ENCODE assay signal across 25 cellular contexts in genomic region chr15:96606617-96607016, GRCh38.
A peak's percentile ranks its signal among the peaks of the same experiment; 100 is the strongest.
DNase-seq lines count a peak whose midpoint lies in the region; ATAC-seq, FAIRE-seq and TF ChIP-seq lines count a peak whose summit lies in the region.
"Had no signal": no experiment of that assay in that cellular context is flagged by ENCODE, and none has a peak within 500 bp of the region (broad histone marks: within the 10 kb centered on the region; RNA-seq: fewer than 3 reads in every experiment).

No MANE protein-coding gene starts in this region.

- no peak overlapping the region for H3K27ac ChIP-seq in GM12878 (ENCODE audit: control insufficient read depth, insufficient read depth)
- H3K27ac ChIP-seq: BLaER1 had no signal

- BruUV-seq in GM12878 (replicated peaks; lab: Mats Ljungman, UMichigan) = no TSS peak

- H3K36me3 ChIP-seq in GM12878 (ENCODE audit: control insufficient read depth in 2 of 2, insufficient read depth in 2 of 2, low read length in 1 of 2) = no peaks in the 10 kb centered on the region
- H3K36me3 ChIP-seq: BE2C, BLaER1 had no signal

- no peak for ATAC-seq in GM12878
- ATAC-seq: CD8-positive, alpha-beta T cell had no signal

- H4K20me1 ChIP-seq in GM12878 (ENCODE audit: control insufficient read depth, insufficient read depth) = no peaks in the 10 kb centered on the region
- H4K20me1 ChIP-seq: BLaER1 had no signal

- WGBS in GM12878 (ENCODE audit: insufficient coverage, insufficient replicate concordance, low lambda C conversion rate, missing lambda C conversion rate) = 59% methylated on average over 6 of the region's 6 CpGs

- no peak for TF ChIP-seq CTCF in GM12878 (IDR thresholded peaks at IDR 0.05 in 2 of 3, conservative IDR thresholded peaks at IDR 0.05 in 1 of 3; ENCODE audit: control insufficient read depth in 2 of 3, extremely low read depth in 1 of 3, insufficient read depth in 1 of 3, low read depth in 3 of 3, low read length in 3 of 3)

- TF ChIP-seq RAD21 in GM12878 (IDR thresholded peaks at IDR 0.05; ENCODE audit: insufficient read depth, low read depth, low read length) = no peak

- no peak overlapping the region for H2AFZ ChIP-seq in GM12878 (ENCODE audit: control insufficient read depth, low read depth, low read length)

- H3K9me3 ChIP-seq in GM12878 (replicated peaks; ENCODE audit: control insufficient read depth, insufficient read depth, low read length) = no peaks in the 10 kb centered on the region
- H3K9me3 ChIP-seq: BE2C, BLaER1, Caco-2 had no signal

- TF ChIP-seq EP300 in GM12878 (IDR thresholded peaks at IDR 0.05; ENCODE audit: borderline replicate concordance in 1 of 2, control insufficient read depth in 1 of 2, low read depth in 2 of 2, low read length in 2 of 2) = no peak

- peak; percentile 62 for DNase-seq in NCI-H2227 (lab: John Stamatoyannopoulos, UW; ENCODE audit: unreplicated experiment)
- no peak for DNase-seq in NCI-H2227 treated with DMSO at 0.1 percent for 48 hours (lab: John Stamatoyannopoulos, UW)
- DNase-seq in GM12891 (ENCODE audit: insufficient read length, low spot score) = no peak
- no peak for DNase-seq in GM12878 (ENCODE audit: low read depth, low spot score)
- no peak for DNase-seq in midbrain (lab: John Stamatoyannopoulos, UW)
- DNase-seq in urothelium cell line (ENCODE audit: low spot score) = no peak
- DNase-seq: 8988T; ACHN; BE2C; C1 segment of cervical spinal cord; Caco-2; Calu3; CD4-positive, alpha-beta T cell; CD8-positive, alpha-beta T cell; DMS153; DMS53; DMS79; DND-41; EL; GDM1 had no signal

- no peaks in the 10 kb centered on the region for H3K79me2 ChIP-seq in GM12878 (ENCODE audit: control insufficient read depth, insufficient read depth, low read length)

- H3K4me3 ChIP-seq in GM12878 = no peak overlapping the region
- H3K4me3 ChIP-seq: BLaER1 had no signal

- SMC1A ChIA-PET in GM12878 (lab: Charles Lee; ENCODE audit: uncharacterized antibody, unreplicated experiment) = no interaction called here

- H3K9ac ChIP-seq in GM12878 (ENCODE audit: control insufficient read depth, insufficient read depth, low read length) = no peak overlapping the region
- H3K9ac ChIP-seq: BLaER1 had no signal

- intact Hi-C loops in GM12878 (cut with micrococcal nuclease; ENCODE audit: unreplicated experiment) = no loop called here

- RAD21 ChIA-PET in GM12878 (lab: Charles Lee; ENCODE audit: unreplicated experiment) = no interaction called here

- POLR2A ChIA-PET in GM12878 (lab: Charles Lee) = no interaction called here

- H3K27me3 ChIP-seq in GM12878 (replicated peaks in 1 of 2; ENCODE audit: control insufficient read depth in 2 of 2, insufficient read depth in 2 of 2, low read length in 1 of 2) = no peaks in the 10 kb centered on the region
- H3K27me3 ChIP-seq: BLaER1 had no signal

- TF ChIP-seq POLR2A in GM12891 (IDR thresholded peaks at IDR 0.05; ENCODE audit: low read depth, low read length) = no peak
- no peak for TF ChIP-seq POLR2A in GM12878 (IDR thresholded peaks at IDR 0.05; ENCODE audit: low read depth, low read length)

- CTCF ChIA-PET in GM12878 (lab: Yijun Ruan, JAX) = no interaction called here

- no peak overlapping the region for H3K4me2 ChIP-seq in GM12878 (ENCODE audit: control insufficient read depth, insufficient read depth)
- H3K4me2 ChIP-seq: BLaER1 had no signal

- no peaks in the 10 kb centered on the region for H3K4me1 ChIP-seq in GM12878 (ENCODE audit: control insufficient read depth, insufficient read depth, low read length)
- H3K4me1 ChIP-seq: BE2C, BLaER1, Caco-2 had no signal

- FAIRE-seq in GM12891 (lab: Jason Lieb, UNC) (no peak), GM12878 (lab: Jason Lieb, UNC) (no peak), urothelium cell line (lab: Jason Lieb, UNC) (no peak)
- FAIRE-seq: A204.1, D721Med, GM12892, GM18507 had no signal

- in situ Hi-C loops in GM12878 (cut with MboI) = no loop called here

TF ChIP-seq in GM12891, 5 proteins besides CTCF, POLR2A, EP300 and RAD21:
- TF ChIP-seq SPI1 (IDR thresholded peaks at IDR 0.05; ENCODE audit: low read depth, low read length) = peak; percentile 67
- TF ChIP-seq POU2F2 (IDR thresholded peaks at IDR 0.05; ENCODE audit: low read depth, low read length) = no peak

TF ChIP-seq in GM12878, 131 proteins besides CTCF, POLR2A, EP300 and RAD21:
- TF ChIP-seq E4F1 (IDR thresholded peaks at IDR 0.05; ENCODE audit: borderline replicate concordance, partially characterized antibody) (no peak), SPI1 (IDR thresholded peaks at IDR 0.05; ENCODE audit: borderline replicate concordance, insufficient read depth, low read depth, low read length) (peak; percentile 50; the same call in 1 of the 2 replicates)
